ENCODE assay signal across 1 cellular context in the genomic region with DNA sequence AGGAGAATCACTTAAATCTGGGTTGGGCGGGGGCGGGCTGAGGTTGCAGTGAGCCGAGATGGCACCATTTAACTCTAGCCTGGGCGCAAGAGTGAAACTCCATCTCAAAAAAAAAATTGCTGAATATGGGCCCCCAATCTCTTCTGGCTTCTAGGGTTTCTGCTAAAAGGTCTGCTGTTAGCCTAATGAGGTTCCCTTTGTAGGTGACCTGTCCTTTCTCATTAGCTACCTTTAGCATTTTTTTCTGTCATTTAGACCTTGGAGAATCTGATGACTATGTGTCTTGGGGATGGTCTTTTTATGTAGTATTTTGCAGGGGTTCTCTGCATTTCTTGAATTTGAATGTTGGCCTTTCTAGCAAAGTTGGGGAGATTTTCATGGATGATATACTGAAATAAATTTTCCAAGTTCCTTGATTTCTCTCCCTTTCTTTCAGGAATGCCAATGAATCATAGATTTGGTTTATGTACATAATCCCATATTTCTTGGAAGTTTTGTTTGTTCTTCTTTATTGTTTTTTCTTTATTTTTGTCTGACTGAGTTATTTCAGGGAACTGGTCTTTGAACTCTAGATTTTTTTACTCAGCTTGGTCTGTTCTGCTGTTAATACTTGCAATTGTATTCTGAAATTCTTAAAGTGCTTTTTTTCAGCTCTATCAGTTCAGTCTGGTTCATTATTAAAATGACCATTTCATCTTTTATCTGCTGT.
TF ChIP-seq lines count a peak whose summit lies in the region.

No MANE protein-coding gene starts in this region.

TF ChIP-seq in HepG2, 621 proteins besides CTCF, POLR2A, EP300 and RAD21 (continued from another document and continues in another):
- TF ChIP-seq, protein P1, sequence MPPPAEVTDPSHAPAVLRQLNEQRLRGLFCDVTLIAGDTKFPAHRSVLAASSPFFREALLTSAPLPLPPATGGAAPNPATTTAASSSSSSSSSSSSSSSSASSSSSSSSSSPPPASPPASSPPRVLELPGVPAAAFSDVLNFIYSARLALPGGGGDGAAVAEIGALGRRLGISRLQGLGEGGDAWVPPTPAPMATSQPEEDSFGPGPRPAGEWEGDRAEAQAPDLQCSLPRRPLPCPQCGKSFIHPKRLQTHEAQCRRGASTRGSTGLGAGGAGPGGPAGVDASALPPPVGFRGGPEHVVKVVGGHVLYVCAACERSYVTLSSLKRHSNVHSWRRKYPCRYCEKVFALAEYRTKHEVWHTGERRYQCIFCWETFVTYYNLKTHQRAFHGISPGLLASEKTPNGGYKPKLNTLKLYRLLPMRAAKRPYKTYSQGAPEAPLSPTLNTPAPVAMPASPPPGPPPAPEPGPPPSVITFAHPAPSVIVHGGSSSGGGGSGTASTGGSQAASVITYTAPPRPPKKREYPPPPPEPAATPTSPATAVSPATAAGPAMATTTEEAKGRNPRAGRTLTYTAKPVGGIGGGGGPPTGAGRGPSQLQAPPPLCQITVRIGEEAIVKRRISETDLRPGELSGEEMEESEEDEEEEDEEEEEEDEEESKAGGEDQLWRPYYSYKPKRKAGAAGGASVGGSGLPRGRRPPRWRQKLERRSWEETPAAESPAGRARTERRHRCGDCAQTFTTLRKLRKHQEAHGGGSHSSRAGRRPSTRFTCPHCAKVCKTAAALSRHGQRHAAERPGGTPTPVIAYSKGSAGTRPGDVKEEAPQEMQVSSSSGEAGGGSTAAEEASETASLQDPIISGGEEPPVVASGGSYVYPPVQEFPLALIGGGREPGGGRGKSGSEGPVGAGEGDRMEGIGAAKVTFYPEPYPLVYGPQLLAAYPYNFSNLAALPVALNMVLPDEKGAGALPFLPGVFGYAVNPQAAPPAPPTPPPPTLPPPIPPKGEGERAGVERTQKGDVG (CRISPR knock-in tag; IDR thresholded peaks at IDR 0.05; ENCODE audit: borderline replicate concordance) = no peak
- TF ChIP-seq, protein P2, sequence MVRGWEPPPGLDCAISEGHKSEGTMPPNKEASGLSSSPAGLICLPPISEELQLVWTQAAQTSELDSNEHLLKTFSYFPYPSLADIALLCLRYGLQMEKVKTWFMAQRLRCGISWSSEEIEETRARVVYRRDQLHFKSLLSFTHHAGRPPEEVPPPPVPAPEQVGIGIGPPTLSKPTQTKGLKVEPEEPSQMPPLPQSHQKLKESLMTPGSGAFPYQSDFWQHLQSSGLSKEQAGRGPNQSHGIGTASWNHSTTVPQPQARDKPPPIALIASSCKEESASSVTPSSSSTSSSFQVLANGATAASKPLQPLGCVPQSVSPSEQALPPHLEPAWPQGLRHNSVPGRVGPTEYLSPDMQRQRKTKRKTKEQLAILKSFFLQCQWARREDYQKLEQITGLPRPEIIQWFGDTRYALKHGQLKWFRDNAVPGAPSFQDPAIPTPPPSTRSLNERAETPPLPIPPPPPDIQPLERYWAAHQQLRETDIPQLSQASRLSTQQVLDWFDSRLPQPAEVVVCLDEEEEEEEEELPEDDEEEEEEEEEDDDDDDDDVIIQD (CRISPR knock-in tag; IDR thresholded peaks at IDR 0.05; ENCODE audit: low read depth) = peak; percentile 58; the same call in 1 of the 2 replicates
- TF ChIP-seq NFYB (CRISPR knock-in tag; IDR thresholded peaks at IDR 0.05) (no peak), ZNF777 (CRISPR knock-in tag; IDR thresholded peaks at IDR 0.05) (no peak), KDM1A (CRISPR knock-in tag; IDR thresholded peaks at IDR 0.05) (no peak), TMF1 (CRISPR knock-in tag; IDR thresholded peaks at IDR 0.05; ENCODE audit: low read depth) (no peak), MZF1 (CRISPR knock-in tag; IDR thresholded peaks at IDR 0.05; ENCODE audit: borderline replicate concordance) (no peak), TEAD2 (CRISPR knock-in tag; IDR thresholded peaks at IDR 0.05) (no peak), ZNF441 (CRISPR knock-in tag; IDR thresholded peaks at IDR 0.05; ENCODE audit: borderline replicate concordance) (no peak), DRAP1 (CRISPR knock-in tag; IDR thresholded peaks at IDR 0.05) (peak; percentile 28; the same call in 1 of the 2 replicates), ZNF263 (CRISPR knock-in tag; IDR thresholded peaks at IDR 0.05) (no peak), POLR2G (IDR thresholded peaks at IDR 0.05; ENCODE audit: low read depth, low read length) (no peak), ATF1 (CRISPR knock-in tag; IDR thresholded peaks at IDR 0.05) (no peak; the same call in 1 of the 2 replicates), SOX13 (IDR thresholded peaks at IDR 0.05) (no peak), SOX13 (CRISPR knock-in tag; conservative IDR thresholded peaks at IDR 0.05 in 1 of 2, IDR thresholded peaks at IDR 0.05 in 1 of 2) (peak in 1 of 2 experiments; percentile 82; a peak in 2 of 4 replicates), ZFP82 (CRISPR knock-in tag; IDR thresholded peaks at IDR 0.05; ENCODE audit: borderline replicate concordance) (no peak), PPARG (CRISPR knock-in tag; conservative IDR thresholded peaks at IDR 0.05) (peak; percentile 47; the same call in 1 of the 2 replicates), CREM (IDR thresholded peaks at IDR 0.05) (peak; percentile 38; the same call in 1 of the 2 replicates), CREM (CRISPR knock-in tag; IDR thresholded peaks at IDR 0.05) (no peak), STAG1 (CRISPR knock-in tag; IDR thresholded peaks at IDR 0.05) (no peak), SP4 (CRISPR knock-in tag; IDR thresholded peaks at IDR 0.05) (no peak), ZNF354B (CRISPR knock-in tag; IDR thresholded peaks at IDR 0.05) (no peak), USF2 (IDR thresholded peaks at IDR 0.05; ENCODE audit: low read depth, low read length) (no peak), USF2 (CRISPR knock-in tag; IDR thresholded peaks at IDR 0.05; ENCODE audit: borderline replicate concordance) (no peak), SKI (IDR thresholded peaks at IDR 0.05; ENCODE audit: partially characterized antibody) (peak; percentile 91), NR2C2 (CRISPR knock-in tag; IDR thresholded peaks at IDR 0.05; ENCODE audit: borderline replicate concordance) (no peak), ZNF614 (CRISPR knock-in tag; IDR thresholded peaks at IDR 0.05; ENCODE audit: borderline replicate concordance) (no peak), NCOR1 (IDR thresholded peaks at IDR 0.05; ENCODE audit: borderline replicate concordance, low read length) (peak; percentile 63; the same call in 1 of the 2 replicates), ZNF264 (CRISPR knock-in tag; IDR thresholded peaks at IDR 0.05) (no peak), JDP2 (CRISPR knock-in tag; IDR thresholded peaks at IDR 0.05; ENCODE audit: borderline replicate concordance) (no peak), RXRB (CRISPR knock-in tag; IDR thresholded peaks at IDR 0.05; ENCODE audit: borderline replicate concordance) (peak; percentile 76), KDM6A (CRISPR knock-in tag; IDR thresholded peaks at IDR 0.05; ENCODE audit: low read depth) (no peak), ZNF670 (CRISPR knock-in tag; IDR thresholded peaks at IDR 0.05; ENCODE audit: borderline replicate concordance) (no peak), ATF5 (CRISPR knock-in tag; IDR thresholded peaks at IDR 0.05; ENCODE audit: low read depth) (no peak), ZC3H4 (CRISPR knock-in tag; IDR thresholded peaks at IDR 0.05; ENCODE audit: borderline replicate concordance) (no peak), KLF16 (CRISPR knock-in tag; IDR thresholded peaks at IDR 0.05) (peak in 1 of 2 experiments; percentile 42; a peak in 1 of 4 replicates), NFIC (IDR thresholded peaks at IDR 0.05; ENCODE audit: low read length) (peak; percentile 86; the same call in 1 of the 2 replicates), ZC3H13 (CRISPR knock-in tag; IDR thresholded peaks at IDR 0.05) (no peak), ZNF124 (CRISPR knock-in tag; IDR thresholded peaks at IDR 0.05) (no peak)
- TF ChIP-seq, protein P3, sequence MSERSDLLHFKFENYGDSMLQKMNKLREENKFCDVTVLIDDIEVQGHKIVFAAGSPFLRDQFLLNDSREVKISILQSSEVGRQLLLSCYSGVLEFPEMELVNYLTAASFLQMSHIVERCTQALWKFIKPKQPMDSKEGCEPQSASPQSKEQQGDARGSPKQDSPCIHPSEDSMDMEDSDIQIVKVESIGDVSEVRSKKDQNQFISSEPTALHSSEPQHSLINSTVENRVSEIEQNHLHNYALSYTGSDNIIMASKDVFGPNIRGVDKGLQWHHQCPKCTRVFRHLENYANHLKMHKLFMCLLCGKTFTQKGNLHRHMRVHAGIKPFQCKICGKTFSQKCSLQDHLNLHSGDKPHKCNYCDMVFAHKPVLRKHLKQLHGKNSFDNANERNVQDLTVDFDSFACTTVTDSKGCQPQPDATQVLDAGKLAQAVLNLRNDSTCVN (CRISPR knock-in tag; IDR thresholded peaks at IDR 0.05; ENCODE audit: borderline replicate concordance) = no peak
- TF ChIP-seq, protein P4, sequence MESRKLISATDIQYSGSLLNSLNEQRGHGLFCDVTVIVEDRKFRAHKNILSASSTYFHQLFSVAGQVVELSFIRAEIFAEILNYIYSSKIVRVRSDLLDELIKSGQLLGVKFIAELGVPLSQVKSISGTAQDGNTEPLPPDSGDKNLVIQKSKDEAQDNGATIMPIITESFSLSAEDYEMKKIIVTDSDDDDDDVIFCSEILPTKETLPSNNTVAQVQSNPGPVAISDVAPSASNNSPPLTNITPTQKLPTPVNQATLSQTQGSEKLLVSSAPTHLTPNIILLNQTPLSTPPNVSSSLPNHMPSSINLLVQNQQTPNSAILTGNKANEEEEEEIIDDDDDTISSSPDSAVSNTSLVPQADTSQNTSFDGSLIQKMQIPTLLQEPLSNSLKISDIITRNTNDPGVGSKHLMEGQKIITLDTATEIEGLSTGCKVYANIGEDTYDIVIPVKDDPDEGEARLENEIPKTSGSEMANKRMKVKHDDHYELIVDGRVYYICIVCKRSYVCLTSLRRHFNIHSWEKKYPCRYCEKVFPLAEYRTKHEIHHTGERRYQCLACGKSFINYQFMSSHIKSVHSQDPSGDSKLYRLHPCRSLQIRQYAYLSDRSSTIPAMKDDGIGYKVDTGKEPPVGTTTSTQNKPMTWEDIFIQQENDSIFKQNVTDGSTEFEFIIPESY (CRISPR knock-in tag; IDR thresholded peaks at IDR 0.05) = no peak
- TF ChIP-seq, protein P5, sequence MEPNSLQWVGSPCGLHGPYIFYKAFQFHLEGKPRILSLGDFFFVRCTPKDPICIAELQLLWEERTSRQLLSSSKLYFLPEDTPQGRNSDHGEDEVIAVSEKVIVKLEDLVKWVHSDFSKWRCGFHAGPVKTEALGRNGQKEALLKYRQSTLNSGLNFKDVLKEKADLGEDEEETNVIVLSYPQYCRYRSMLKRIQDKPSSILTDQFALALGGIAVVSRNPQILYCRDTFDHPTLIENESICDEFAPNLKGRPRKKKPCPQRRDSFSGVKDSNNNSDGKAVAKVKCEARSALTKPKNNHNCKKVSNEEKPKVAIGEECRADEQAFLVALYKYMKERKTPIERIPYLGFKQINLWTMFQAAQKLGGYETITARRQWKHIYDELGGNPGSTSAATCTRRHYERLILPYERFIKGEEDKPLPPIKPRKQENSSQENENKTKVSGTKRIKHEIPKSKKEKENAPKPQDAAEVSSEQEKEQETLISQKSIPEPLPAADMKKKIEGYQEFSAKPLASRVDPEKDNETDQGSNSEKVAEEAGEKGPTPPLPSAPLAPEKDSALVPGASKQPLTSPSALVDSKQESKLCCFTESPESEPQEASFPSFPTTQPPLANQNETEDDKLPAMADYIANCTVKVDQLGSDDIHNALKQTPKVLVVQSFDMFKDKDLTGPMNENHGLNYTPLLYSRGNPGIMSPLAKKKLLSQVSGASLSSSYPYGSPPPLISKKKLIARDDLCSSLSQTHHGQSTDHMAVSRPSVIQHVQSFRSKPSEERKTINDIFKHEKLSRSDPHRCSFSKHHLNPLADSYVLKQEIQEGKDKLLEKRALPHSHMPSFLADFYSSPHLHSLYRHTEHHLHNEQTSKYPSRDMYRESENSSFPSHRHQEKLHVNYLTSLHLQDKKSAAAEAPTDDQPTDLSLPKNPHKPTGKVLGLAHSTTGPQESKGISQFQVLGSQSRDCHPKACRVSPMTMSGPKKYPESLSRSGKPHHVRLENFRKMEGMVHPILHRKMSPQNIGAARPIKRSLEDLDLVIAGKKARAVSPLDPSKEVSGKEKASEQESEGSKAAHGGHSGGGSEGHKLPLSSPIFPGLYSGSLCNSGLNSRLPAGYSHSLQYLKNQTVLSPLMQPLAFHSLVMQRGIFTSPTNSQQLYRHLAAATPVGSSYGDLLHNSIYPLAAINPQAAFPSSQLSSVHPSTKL (CRISPR knock-in tag; IDR thresholded peaks at IDR 0.05) = peak; percentile 95
- TF ChIP-seq, protein P6, sequence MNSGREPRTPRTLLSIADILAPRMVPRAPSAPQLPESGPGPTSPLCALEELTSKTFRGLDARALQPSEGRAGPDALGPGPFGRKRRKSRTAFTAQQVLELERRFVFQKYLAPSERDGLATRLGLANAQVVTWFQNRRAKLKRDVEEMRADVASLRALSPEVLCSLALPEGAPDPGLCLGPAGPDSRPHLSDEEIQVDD (CRISPR knock-in tag; IDR thresholded peaks at IDR 0.05; ENCODE audit: borderline replicate concordance) = no peak
- TF ChIP-seq, protein P7, sequence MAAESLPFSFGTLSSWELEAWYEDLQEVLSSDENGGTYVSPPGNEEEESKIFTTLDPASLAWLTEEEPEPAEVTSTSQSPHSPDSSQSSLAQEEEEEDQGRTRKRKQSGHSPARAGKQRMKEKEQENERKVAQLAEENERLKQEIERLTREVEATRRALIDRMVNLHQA (CRISPR knock-in tag; IDR thresholded peaks at IDR 0.05) = no peak
- TF ChIP-seq, protein P8, sequence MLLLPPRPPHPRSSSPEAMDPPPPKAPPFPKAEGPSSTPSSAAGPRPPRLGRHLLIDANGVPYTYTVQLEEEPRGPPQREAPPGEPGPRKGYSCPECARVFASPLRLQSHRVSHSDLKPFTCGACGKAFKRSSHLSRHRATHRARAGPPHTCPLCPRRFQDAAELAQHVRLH (CRISPR knock-in tag; IDR thresholded peaks at IDR 0.05; ENCODE audit: borderline replicate concordance, low read depth) = no peak
